In genomic region chr7:43570688-43571365, GRCh38 we compare ENCODE assay signal across 12 cellular contexts. TPM values are rescaled to one million over a fixed set of nuclear protein-coding genes. Genes with fewer than 3 reads are reported as not detected.
A peak's percentile ranks its signal among the peaks of the same experiment; 100 is the strongest.
DNase-seq lines count a peak whose midpoint lies in the region; ATAC-seq, FAIRE-seq and TF ChIP-seq lines count a peak whose summit lies in the region.
"Had no signal": no experiment of that assay in that cellular context is flagged by ENCODE, and none has a peak within 500 bp of the region (broad histone marks: within the 10 kb centered on the region; RNA-seq: fewer than 3 reads in every experiment).

No MANE protein-coding gene starts in this region.

- FAIRE-seq in GM12891 (lab: Jason Lieb, UNC): no peak

- H3K9me3 ChIP-seq in left lung: no peaks in the 10 kb centered on the region
- H3K9me3 ChIP-seq: Caco-2 had no signal

- TF ChIP-seq POLR2A in GM12891 (IDR thresholded peaks at IDR 0.05; ENCODE audit: low read depth, low read length): no peak

- no peaks in the 10 kb centered on the region for H3K36me3 ChIP-seq in left lung

- ATAC-seq in GM19395 (IDR thresholded peaks at IDR 0.05; ENCODE audit: unreplicated experiment) (peak; percentile 72), HG02938 (IDR thresholded peaks at IDR 0.05; ENCODE audit: unreplicated experiment) (peak; percentile 60), omental fat pad (ENCODE audit: low FRiP score) (no peak), left lung (no peak)

- no peak for TF ChIP-seq CTCF in omental fat pad (IDR thresholded peaks at IDR 0.05)
- no peak for TF ChIP-seq CTCF in left lung (IDR thresholded peaks at IDR 0.05)

- no peak for DNase-seq in GM12891 (ENCODE audit: insufficient read length, low spot score)
- DNase-seq in activated T-helper 2 cell treated with anti-CD3 and anti-CD28 coated beads, Interferon-gamma antibody, Interleukin-2, Interleukin-4, amounts not matched to agents 10 μg/mL and 5 μg/mL and 100 μg/mL, durations not matched to agents 14 hours and 24 hours and 36 hours (ENCODE audit: low spot score): no peak
- no peak for DNase-seq in NCI-H446 (lab: John Stamatoyannopoulos, UW)
- DNase-seq in NCI-H345 treated with DMSO at 0.1 percent for 48 hours (lab: John Stamatoyannopoulos, UW; ENCODE audit: unreplicated experiment): no peak
- DNase-seq in omental fat pad (ENCODE audit: low spot score): no peak
- no peak for DNase-seq in left lung
- DNase-seq: Caco-2; glutamatergic neuron; NCI-H2171 treated with DMSO at 0.1 percent for 48 hours; stimulated activated naive CD4-positive, alpha-beta T cell treated with Interleukin-2 at 50 U/mL for 16 hours had no signal

- H3K4me1 Mint-ChIP-seq in activated T-helper 2 cell treated with anti-CD3 and anti-CD28 coated beads, Interferon-gamma antibody, Interleukin-2, Interleukin-4, amounts not matched to agents 10 μg/mL and 5 μg/mL and 100 μg/mL, durations not matched to agents 14 hours and 24 hours and 36 hours (ENCODE audit: low read depth): peaks cover 33% of the 10 kb centered on the region

- H3K36me3 Mint-ChIP-seq in activated T-helper 2 cell treated with anti-CD3 and anti-CD28 coated beads, Interferon-gamma antibody, Interleukin-2, Interleukin-4, amounts not matched to agents 10 μg/mL and 5 μg/mL and 100 μg/mL, durations not matched to agents 14 hours and 24 hours and 36 hours (ENCODE audit: low read depth): no peaks in the 10 kb centered on the region

- intact Hi-C loops in activated T-helper 2 cell treated with anti-CD3 and anti-CD28 coated beads, Interferon-gamma antibody, Interleukin-2, Interleukin-4, amounts not matched to agents 10 μg/mL and 5 μg/mL and 100 μg/mL, durations not matched to agents 14 hours and 24 hours and 36 hours (cut with micrococcal nuclease): loop anchor here (5.0 to 10.0 kb wide), 2 partner anchors 54 to 256 kb away; no protein-coding TSS in a partner anchor
- intact Hi-C loops in left lung (cut with DNase I): no loop called here

- no peaks in the 10 kb centered on the region for H3K9me3 Mint-ChIP-seq in activated T-helper 2 cell treated with anti-CD3 and anti-CD28 coated beads, Interferon-gamma antibody, Interleukin-2, Interleukin-4, amounts not matched to agents 10 μg/mL and 5 μg/mL and 100 μg/mL, durations not matched to agents 14 hours and 24 hours and 36 hours

- H3K4me1 ChIP-seq in left lung: peaks cover 0 to 10% of the 10 kb centered on the region in 2 donors
- H3K4me1 ChIP-seq: Caco-2 had no signal

- peaks cover 1% of the 10 kb centered on the region for H3K27me3 Mint-ChIP-seq in activated T-helper 2 cell treated with anti-CD3 and anti-CD28 coated beads, Interferon-gamma antibody, Interleukin-2, Interleukin-4, amounts not matched to agents 10 μg/mL and 5 μg/mL and 100 μg/mL, durations not matched to agents 14 hours and 24 hours and 36 hours (ENCODE audit: low read depth)

- H3K27me3 ChIP-seq in left lung: no peaks in the 10 kb centered on the region

- no peak overlapping the region for H3K27ac ChIP-seq in left lung

- H3K4me3 Mint-ChIP-seq in activated T-helper 2 cell treated with anti-CD3 and anti-CD28 coated beads, Interferon-gamma antibody, Interleukin-2, Interleukin-4, amounts not matched to agents 10 μg/mL and 5 μg/mL and 100 μg/mL, durations not matched to agents 14 hours and 24 hours and 36 hours (ENCODE audit: low read depth): no peak overlapping the region

- peak overlapping the region; percentile 21 for H3K27ac Mint-ChIP-seq in activated T-helper 2 cell treated with anti-CD3 and anti-CD28 coated beads, Interferon-gamma antibody, Interleukin-2, Interleukin-4, amounts not matched to agents 10 μg/mL and 5 μg/mL and 100 μg/mL, durations not matched to agents 14 hours and 24 hours and 36 hours

- no peak overlapping the region for H3K4me3 ChIP-seq in left lung

TF ChIP-seq in GM12891, 5 proteins besides CTCF, POLR2A, EP300 and RAD21:
- no peak for TF ChIP-seq PAX5 (IDR thresholded peaks at IDR 0.05; ENCODE audit: insufficient read depth, low read length, severe bottlenecking)
- TF ChIP-seq POLR2AphosphoS5 (IDR thresholded peaks at IDR 0.05; ENCODE audit: low read depth, low read length): no peak
- TF ChIP-seq POU2F2 (IDR thresholded peaks at IDR 0.05; ENCODE audit: low read depth, low read length): peak; percentile 77; the same call in 1 of the 2 replicates
- TF ChIP-seq TAF1 (IDR thresholded peaks at IDR 0.05; ENCODE audit: low read depth, low read length): no peak
- no peak for TF ChIP-seq SPI1 (IDR thresholded peaks at IDR 0.05; ENCODE audit: low read depth, low read length)

RNA-seq across cellular contexts. Expression of gene STK17A, which starts 12.1 kb away (rescaled TPM):
- polyA plus RNA-seq in GM12891 (2012; ENCODE audit: low read depth, missing spikeins): 49.4 TPM
- total RNA-seq in activated T-helper 2 cell treated with anti-CD3 and anti-CD28 coated beads, Interferon-gamma antibody, Interleukin-2, Interleukin-4, amounts not matched to agents 10 μg/mL and 5 μg/mL and 100 μg/mL, durations not matched to agents 14 hours and 24 hours and 36 hours: 20.4 and 21.7 TPM in 2 replicates
- 10 to 100 TPM; 12.9 to 60.2 (median 15.7) TPM for total RNA-seq in omental fat pad
- total RNA-seq in left lung: 10 to 100 TPM; 34.9 to 38.4 TPM

Comparison
In these comparisons a context has a peak if more than half of its experiments do, and no peak if none do; other contexts are left out.
1. ATAC-seq: peak in GM19395 (single experiment) and HG02938 (single experiment); none in omental fat pad (single experiment) and left lung (single experiment).